ENCODE assay signal across 8 cellular contexts in the genomic region with DNA sequence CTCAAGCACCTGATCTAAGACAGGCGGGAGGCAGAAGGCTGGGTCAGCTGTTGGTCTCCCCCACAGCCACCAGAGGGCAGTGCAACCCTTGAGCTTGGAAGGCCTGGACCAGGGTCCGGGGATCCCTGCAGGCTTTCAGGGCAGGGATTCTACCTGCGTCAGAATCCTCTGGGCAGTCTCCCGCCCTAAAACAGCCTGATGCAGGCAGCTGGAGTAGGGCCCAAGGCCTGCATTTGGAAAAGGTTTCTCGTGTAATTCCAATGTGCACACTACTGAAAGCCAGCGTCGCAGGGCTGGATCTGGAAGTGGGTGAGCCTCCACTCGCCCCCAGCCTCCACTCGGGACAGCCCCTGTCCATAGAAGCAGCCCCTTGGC. TPM values are rescaled to one million over a fixed set of nuclear protein-coding genes. Genes with fewer than 3 reads are reported as not detected.
DNase-seq lines count a peak whose midpoint lies in the region; ATAC-seq, FAIRE-seq and TF ChIP-seq lines count a peak whose summit lies in the region.

No MANE protein-coding gene starts in this region.

- H3K9me3 ChIP-seq in BE2C (no peaks in the 10 kb centered on the region), mammary epithelial cell (replicated peaks; ENCODE audit: insufficient read depth, low read length) (no peaks in the 10 kb centered on the region), keratinocyte (ENCODE audit: control insufficient read depth, low read depth, low read length) (no peaks in the 10 kb centered on the region)

- in situ Hi-C loops in mammary epithelial cell (cut with MboI; ENCODE audit: low sequenced_read_pairs in 2 of 2): loop anchor here in 1 of 2 donors (25.0 kb wide), 1 partner anchor 180 kb away; the partner anchor contains the start of gene SLC25A18

- no peaks in the 10 kb centered on the region for H3K4me1 ChIP-seq in BE2C
- H3K4me1 ChIP-seq in mammary epithelial cell (ENCODE audit: insufficient read depth, low read length): peaks cover 12% of the 10 kb centered on the region
- H3K4me1 ChIP-seq in keratinocyte (ENCODE audit: control insufficient read depth, extremely low read depth, insufficient read depth, low read length): peaks cover 10% of the 10 kb centered on the region

- DNase-seq in BE2C: peak; percentile 81
- DNase-seq in NCI-H2029 treated with DMSO at 0.1 percent for 48 hours (lab: John Stamatoyannopoulos, UW): peak; percentile 26
- peak; percentile 95 for DNase-seq in WTC11 (ENCODE audit: low spot score)
- peak; percentile 51 for DNase-seq in mammary epithelial cell
- peak; percentile 17 for DNase-seq in keratinocyte (ENCODE audit: low read depth, low spot score)
- DNase-seq in stimulated activated CD4-positive, alpha-beta T cell treated with anti-CD3 and anti-CD28 coated beads, Interleukin-4, amount 100 ng/mL, for 1 hour: peak; percentile 74

- POLR2A ChIA-PET in WTC11 (lab: Charles Lee): interaction anchor here (1.1 to 1.3 kb wide), 2 partner anchors 30 to 43 kb away, joined by 3 to 4 read pairs; no protein-coding TSS in a partner anchor

- H3K4me3 Mint-ChIP-seq in WTC11: no peak overlapping the region

- no peaks in the 10 kb centered on the region for H3K36me3 Mint-ChIP-seq in WTC11

- H3K27me3 ChIP-seq in BE2C (no peaks in the 10 kb centered on the region), mammary epithelial cell (ENCODE audit: insufficient read depth, low read length) (no peaks in the 10 kb centered on the region), keratinocyte (ENCODE audit: control insufficient read depth, extremely low read depth, insufficient read depth, low read length) (no peaks in the 10 kb centered on the region)

- ATAC-seq in GM21390 (IDR thresholded peaks at IDR 0.05; ENCODE audit: unreplicated experiment) (peak; percentile 64), WTC11 (peak; percentile 91), GM18502 (IDR thresholded peaks at IDR 0.05; ENCODE audit: poor library complexity, unreplicated experiment) (no peak)

- H3K79me2 ChIP-seq in mammary epithelial cell (ENCODE audit: insufficient read depth, low read length) (no peaks in the 10 kb centered on the region), keratinocyte (ENCODE audit: control insufficient read depth, insufficient read depth, low read length) (no peaks in the 10 kb centered on the region)

- peaks cover 19% of the 10 kb centered on the region for H3K4me1 Mint-ChIP-seq in WTC11

- no peak overlapping the region; the same call in 1 of the 2 replicates for H3K27ac Mint-ChIP-seq in WTC11

- no peaks in the 10 kb centered on the region for H3K9me1 ChIP-seq in keratinocyte (ENCODE audit: control insufficient read depth, extremely low read depth, insufficient read depth, low read length)

- intact Hi-C loops in mammary epithelial cell (cut with micrococcal nuclease): loop anchor here (1.0 to 10.0 kb wide), 4 partner anchors 43 to 382 kb away; partner anchors contain the start of gene PEX26

- FAIRE-seq in keratinocyte (lab: Jason Lieb, UNC): peak; percentile 57

- no peak overlapping the region for H3K4me2 ChIP-seq in mammary epithelial cell (ENCODE audit: insufficient read depth, low read depth, low read length)
- no peak overlapping the region for H3K4me2 ChIP-seq in keratinocyte (ENCODE audit: control insufficient read depth, extremely low read depth, insufficient read depth, low read depth, low read length)

- H3K27me3 Mint-ChIP-seq in WTC11 (ENCODE audit: low read depth): no peaks in the 10 kb centered on the region

- TF ChIP-seq CTCF in BE2C (IDR thresholded peaks at IDR 0.05; ENCODE audit: low read depth, low read length): peak; percentile 86
- TF ChIP-seq CTCF in WTC11 (IDR thresholded peaks at IDR 0.05): peak; percentile 74
- peak; percentile 81 to 89 for TF ChIP-seq CTCF in mammary epithelial cell (conservative IDR thresholded peaks at IDR 0.05 in 1 of 2, IDR thresholded peaks at IDR 0.05 in 1 of 2; ENCODE audit: extremely low read depth in 1 of 2, insufficient read depth in 1 of 2, low read depth in 1 of 2, low read length in 2 of 2)
- peak; percentile 81 to 95 (median 85) for TF ChIP-seq CTCF in keratinocyte (optimal IDR thresholded peaks at IDR 0.05 in 1 of 3, IDR thresholded peaks at IDR 0.05 in 1 of 3, conservative IDR thresholded peaks at IDR 0.05 in 1 of 3; ENCODE audit: extremely low read depth in 1 of 3, insufficient read depth in 2 of 3, low read length in 3 of 3)

- H3K9ac ChIP-seq in mammary epithelial cell (ENCODE audit: insufficient read depth, low read length) (no peak overlapping the region), keratinocyte (ENCODE audit: control insufficient read depth, extremely low read depth, insufficient read depth, low read length) (no peak overlapping the region)

- no peaks in the 10 kb centered on the region for H3K9me3 Mint-ChIP-seq in WTC11

- H3K27ac ChIP-seq in mammary epithelial cell (ENCODE audit: insufficient read depth, low read depth, low read length): no peak overlapping the region
- no peak overlapping the region for H3K27ac ChIP-seq in keratinocyte (ENCODE audit: control insufficient read depth, insufficient read depth, low read length)

- H4K20me1 ChIP-seq in mammary epithelial cell (ENCODE audit: insufficient read depth, low read length) (no peaks in the 10 kb centered on the region), keratinocyte (ENCODE audit: control insufficient read depth, extremely low read depth, insufficient read depth, low read length) (no peaks in the 10 kb centered on the region)

- BruUV-seq in mammary epithelial cell (replicated peaks; lab: Mats Ljungman, UMichigan): no TSS peak

- dilution Hi-C loops in mammary epithelial cell (cut with HindIII; ENCODE audit: low sequenced_read_pairs): no loop called here
- dilution Hi-C loops in keratinocyte (cut with MboI; ENCODE audit: extremely low pct_ligation_motif_present, low sequenced_read_pairs): no loop called here

- CTCF ChIA-PET in WTC11 (lab: Charles Lee): interaction anchor here (0.5 to 9.7 kb wide), 58 partner anchors 9 to 750 kb away, joined by 3 to 302 read pairs (median 5); partner anchors contain the start of genes BID, PEX26 and USP18
- CTCF ChIA-PET in mammary epithelial cell (lab: Charles Lee; ENCODE audit: low non-redundant PET): interaction anchor here (0.6 to 1.0 kb wide), 5 partner anchors 27 to 244 kb away, joined by 3 to 8 read pairs (median 6); no protein-coding TSS in a partner anchor

- WGBS in mammary epithelial cell (ENCODE audit: low coverage, missing lambda C conversion rate): 18% methylated on average over 3 of the region's 9 CpGs

- H3K4me3 ChIP-seq in BE2C (ENCODE audit: low read depth, low read length) (no peak overlapping the region), mammary epithelial cell (replicated peaks in 1 of 3; ENCODE audit: insufficient read depth in 1 of 3, low read depth in 2 of 3, low read length in 3 of 3) (no peak overlapping the region), keratinocyte (ENCODE audit: control insufficient read depth in 2 of 3, extremely low read depth in 1 of 3, insufficient read depth in 2 of 3, low read depth in 1 of 3, low read length in 3 of 3) (no peak overlapping the region)

- H2AFZ ChIP-seq in mammary epithelial cell (ENCODE audit: low read depth, low read length) (no peak overlapping the region), keratinocyte (ENCODE audit: control insufficient read depth, low read length) (no peak overlapping the region)

- H3K36me3 ChIP-seq in BE2C (no peaks in the 10 kb centered on the region; the same call in 1 of the 2 replicates), mammary epithelial cell (ENCODE audit: insufficient read depth, low read length) (no peaks in the 10 kb centered on the region), keratinocyte (ENCODE audit: control insufficient read depth in 2 of 2, extremely low read depth in 1 of 2, insufficient read depth in 2 of 2, low read length in 2 of 2) (peaks cover 0 to 4% of the 10 kb centered on the region in 2 experiments)

TF ChIP-seq in WTC11, 78 proteins besides CTCF, POLR2A, EP300 and RAD21 (continues in another document):
- TF ChIP-seq SP1 (CRISPR knock-in tag; conservative IDR thresholded peaks at IDR 0.05) (no peak), JAZF1 (CRISPR knock-in tag; IDR thresholded peaks at IDR 0.05) (no peak), SMAD3 (CRISPR knock-in tag; IDR thresholded peaks at IDR 0.05; ENCODE audit: borderline replicate concordance) (no peak)
- TF ChIP-seq, protein P1, sequence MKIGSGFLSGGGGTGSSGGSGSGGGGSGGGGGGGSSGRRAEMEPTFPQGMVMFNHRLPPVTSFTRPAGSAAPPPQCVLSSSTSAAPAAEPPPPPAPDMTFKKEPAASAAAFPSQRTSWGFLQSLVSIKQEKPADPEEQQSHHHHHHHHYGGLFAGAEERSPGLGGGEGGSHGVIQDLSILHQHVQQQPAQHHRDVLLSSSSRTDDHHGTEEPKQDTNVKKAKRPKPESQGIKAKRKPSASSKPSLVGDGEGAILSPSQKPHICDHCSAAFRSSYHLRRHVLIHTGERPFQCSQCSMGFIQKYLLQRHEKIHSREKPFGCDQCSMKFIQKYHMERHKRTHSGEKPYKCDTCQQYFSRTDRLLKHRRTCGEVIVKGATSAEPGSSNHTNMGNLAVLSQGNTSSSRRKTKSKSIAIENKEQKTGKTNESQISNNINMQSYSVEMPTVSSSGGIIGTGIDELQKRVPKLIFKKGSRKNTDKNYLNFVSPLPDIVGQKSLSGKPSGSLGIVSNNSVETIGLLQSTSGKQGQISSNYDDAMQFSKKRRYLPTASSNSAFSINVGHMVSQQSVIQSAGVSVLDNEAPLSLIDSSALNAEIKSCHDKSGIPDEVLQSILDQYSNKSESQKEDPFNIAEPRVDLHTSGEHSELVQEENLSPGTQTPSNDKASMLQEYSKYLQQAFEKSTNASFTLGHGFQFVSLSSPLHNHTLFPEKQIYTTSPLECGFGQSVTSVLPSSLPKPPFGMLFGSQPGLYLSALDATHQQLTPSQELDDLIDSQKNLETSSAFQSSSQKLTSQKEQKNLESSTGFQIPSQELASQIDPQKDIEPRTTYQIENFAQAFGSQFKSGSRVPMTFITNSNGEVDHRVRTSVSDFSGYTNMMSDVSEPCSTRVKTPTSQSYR (CRISPR knock-in tag; IDR thresholded peaks at IDR 0.05): no peak

RNA-seq across cellular contexts. Expression of gene BID, which starts 31.8 kb away (rescaled TPM):
- 55.8 TPM for polyA plus RNA-seq in BE2C (2012; ENCODE audit: insufficient read depth, insufficient read length, low read depth)
- total RNA-seq in WTC11 (2021) (26.1 to 32.5 TPM (median 27.6 TPM) in 3 replicates), mammary epithelial cell (10 to 100 TPM; 12.3 to 25.4 TPM)
- polyA plus RNA-seq in mammary epithelial cell (74.2 TPM), keratinocyte (36.5 to 69.7 TPM (median 46.0 TPM) in 3 replicates)
- polyA minus RNA-seq in mammary epithelial cell (30.1 TPM), keratinocyte (11.3 to 47.4 TPM (median 21.5 TPM) in 3 replicates)
- polyA plus RNA-seq in keratinocyte (2011; ENCODE audit: low read depth): 33.9 TPM
- polyA plus RNA-seq in keratinocyte (2011; cell fraction: cytosol; rRNA removed): 56.0 and 89.5 TPM in 2 replicates
- polyA plus RNA-seq in keratinocyte (2011; cell fraction: nucleus; rRNA removed): 35.7 and 52.3 TPM in 2 replicates
- 26.2 and 26.3 TPM in 2 replicates for polyA plus RNA-seq in keratinocyte (2012; ENCODE audit: low replicate concordance)
- polyA minus RNA-seq in keratinocyte (2011; cell fraction: cytosol; rRNA and poly(A)+ RNA removed): 33.8 TPM
- 12.3 and 13.1 TPM in 2 replicates for polyA minus RNA-seq in keratinocyte (2011; cell fraction: nucleus; rRNA and poly(A)+ RNA removed)

Comparison
In these comparisons a context has a peak if more than half of its experiments do, and no peak if none do; other contexts are left out.
1. DNase-seq: peak in every context shown above with its lines; median percentile 95 in WTC11; 81 in BE2C; 74 in stimulated activated CD4-positive, alpha-beta T cell treated with anti-CD3 and anti-CD28 coated beads, Interleukin-4, amount 100 ng/mL, for 1 hour; 51 in mammary epithelial cell; 26 in NCI-H2029 treated with DMSO at 0.1 percent for 48 hours; 17 in keratinocyte.